16 cellular contexts compared by ENCODE assay signal in the genomic region with DNA sequence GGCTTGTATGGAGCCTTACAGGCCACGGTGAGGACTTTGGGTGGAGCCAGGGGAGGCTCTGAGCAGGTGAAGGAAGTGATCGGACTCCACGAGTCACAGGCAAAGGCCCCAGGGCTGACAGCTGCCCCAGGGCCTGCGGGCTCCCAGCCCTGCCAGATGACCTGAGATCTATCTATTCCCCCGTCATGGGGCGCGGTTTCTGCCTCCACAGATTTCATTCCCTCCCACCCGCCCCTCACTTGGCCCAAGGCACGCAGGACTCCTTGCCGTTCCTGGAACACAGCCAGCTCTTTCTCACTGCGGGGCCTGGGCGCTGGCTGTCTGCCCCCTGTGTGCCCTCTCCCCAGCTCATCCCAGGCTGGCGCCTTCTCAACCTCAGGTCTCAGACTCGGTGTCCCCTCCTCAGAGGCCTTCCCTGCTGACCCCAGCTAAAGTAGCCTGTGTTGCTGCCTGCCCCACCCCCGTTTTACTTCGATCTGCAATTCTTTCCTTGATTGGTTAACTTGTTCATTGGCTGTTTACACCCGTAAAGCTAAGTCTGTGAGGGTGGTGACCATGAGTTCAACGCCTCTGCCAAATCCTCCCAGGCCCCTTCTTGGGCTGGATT. TPM values are rescaled to one million over a fixed set of nuclear protein-coding genes. Genes with fewer than 3 reads are reported as not detected.
A peak's percentile ranks its signal among the peaks of the same experiment; 100 is the strongest.
DNase-seq lines count a peak whose midpoint lies in the region; ATAC-seq, FAIRE-seq and TF ChIP-seq lines count a peak whose summit lies in the region.
"Had no signal": no experiment of that assay in that cellular context is flagged by ENCODE, and none has a peak within 500 bp of the region (broad histone marks: within the 10 kb centered on the region; RNA-seq: fewer than 3 reads in every experiment).

No MANE protein-coding gene starts in this region.

- DNase-seq in DMS 273 (lab: John Stamatoyannopoulos, UW; ENCODE audit: unreplicated experiment) (peak; percentile 50), DMS 273 treated with DMSO at 0.1 percent for 48 hours (lab: John Stamatoyannopoulos, UW) (no peak), OCI-M1 (lab: John Stamatoyannopoulos, UW) (peak; percentile 36), H1 (ENCODE audit: low read depth in 1 of 2, low spot score in 2 of 2) (no peak), sciatic nerve (ENCODE audit: low spot score) (no peak)
- DNase-seq in activated effector memory CD4-positive, alpha-beta T cell treated with Interleukin-2 at 50 U/mL for 16 hours, result no peak
- no peak for DNase-seq in activated CD4-positive, alpha-beta T cell treated with anti-CD3 and anti-CD28 coated beads for 4 hours
- DNase-seq: naive B cell, NCI-H526 had no signal

- intact Hi-C loops in sciatic nerve (cut with DNase I), result no loop called here

- no peaks in the 10 kb centered on the region; a peak in 1 of 7 replicates for H3K27me3 ChIP-seq in H1 (replicated peaks in 1 of 4; ENCODE audit: control insufficient read depth in 3 of 4, extremely low read depth in 1 of 4, insufficient read depth in 3 of 4, low read length in 3 of 4)

- no peak overlapping the region for H2BK15ac ChIP-seq in H1 (ENCODE audit: low read length)

- no peak for TF ChIP-seq POLR2A in H1 (IDR thresholded peaks at IDR 0.05; ENCODE audit: control extremely low read depth in 1 of 2, low read depth in 2 of 2, low read length in 2 of 2)

- no peak for TF ChIP-seq CTCF in H1 (IDR thresholded peaks at IDR 0.05; ENCODE audit: control extremely low read depth in 1 of 3, insufficient read depth in 1 of 3, low read depth in 1 of 3, low read length in 3 of 3)

- H4K20me1 ChIP-seq in H1 (replicated peaks in 1 of 2; ENCODE audit: control insufficient read depth in 1 of 2, insufficient read depth in 2 of 2, low read length in 2 of 2), result no peaks in the 10 kb centered on the region

- H3K4ac ChIP-seq in H1 (replicated peaks; ENCODE audit: insufficient read length, low read depth, low read length), result no peak overlapping the region

- WGBS in H1 (ENCODE audit: extremely low coverage in 1 of 2, insufficient coverage in 1 of 2, insufficient read length in 1 of 2, insufficient replicate concordance in 2 of 2, low coverage in 1 of 2, low lambda C conversion rate in 2 of 2, missing lambda C conversion rate in 1 of 2), 2 experiments, result 78% methylated on average over 15 of the region's 18 CpGs; no CpG with 5 or more reads in 1 of the 2 experiments

- H3K9ac ChIP-seq in H1 (replicated peaks in 1 of 4; ENCODE audit: extremely low read depth in 1 of 4, low read depth in 3 of 4, low read length in 3 of 4), result no peak overlapping the region

- H4K91ac ChIP-seq in H1 (replicated peaks; ENCODE audit: insufficient read length, low read length), result no peak overlapping the region

- H2AFZ ChIP-seq in H1 (ENCODE audit: low read length), result peak overlapping the region; percentile 7; the same call in 1 of the 2 replicates

- POLR2A ChIA-PET in H1 (lab: Charles Lee; ENCODE audit: partially characterized antibody), result no interaction called here

- no peaks in the 10 kb centered on the region for H3K9me3 ChIP-seq in H1 (ENCODE audit: insufficient read depth in 2 of 2, low read depth in 1 of 2, low read length in 1 of 2)
- H3K9me3 ChIP-seq: thoracic aorta had no signal

- no peaks in the 10 kb centered on the region for H3K23me2 ChIP-seq in H1 (ENCODE audit: low read depth, low read length)

- no peak overlapping the region for H4K8ac ChIP-seq in H1 (ENCODE audit: extremely low read depth, insufficient read depth, low read length)

- H2AK5ac ChIP-seq in H1 (ENCODE audit: low read depth, low read length), result no peak overlapping the region

- H3K4me3 ChIP-seq in H1 (ENCODE audit: extremely low read depth in 1 of 4, insufficient read depth in 2 of 4, low read depth in 3 of 4, low read length in 4 of 4), result no peak overlapping the region
- H3K4me3 ChIP-seq: coronary artery, SK-N-MC, smooth muscle cell, thoracic aorta had no signal

- no peak for FAIRE-seq in H1 (lab: Jason Lieb, UNC)
- FAIRE-seq: islet of Langerhans had no signal

- no peak overlapping the region for H2BK20ac ChIP-seq in H1 (ENCODE audit: low read length)

- no peak overlapping the region; the same call in 1 of the 2 replicates for H3K18ac ChIP-seq in H1 (ENCODE audit: extremely low read depth, low read length)

- no peak for TF ChIP-seq EP300 in H1 (IDR thresholded peaks at IDR 0.05; ENCODE audit: borderline replicate concordance in 1 of 2, low read depth in 2 of 2, low read length in 2 of 2)

- H3K27ac ChIP-seq in H1 (ENCODE audit: low read depth, low read length), result no peak overlapping the region
- H3K27ac ChIP-seq: 22Rv1, coronary artery, SK-N-MC, thoracic aorta had no signal

- no peak overlapping the region for H3K14ac ChIP-seq in H1 (ENCODE audit: insufficient read length)

- no peak overlapping the region for H3K56ac ChIP-seq in H1 (replicated peaks; ENCODE audit: insufficient read length, low read depth, low read length)

- H3K79me1 ChIP-seq in H1 (ENCODE audit: low read depth, low read length), result no peaks in the 10 kb centered on the region

- TF ChIP-seq RAD21 in H1 (IDR thresholded peaks at IDR 0.05 in 1 of 2, conservative IDR thresholded peaks at IDR 0.05 in 1 of 2; ENCODE audit: low read depth in 2 of 2, low read length in 2 of 2), result no peak

- ATAC-seq in sciatic nerve (peak; percentile 17), HG03025 (IDR thresholded peaks at IDR 0.05; ENCODE audit: low FRiP score, unreplicated experiment) (no peak)

- H2BK5ac ChIP-seq in H1 (ENCODE audit: low read depth, low read length), result no peak overlapping the region

- CTCF ChIA-PET in H1 (lab: Charles Lee; ENCODE audit: partially characterized antibody), result interaction anchor here (1.0 to 5.8 kb wide), 20 partner anchors 9 to 216 kb away, joined by 3 to 53 read pairs (median 5); a partner anchor contains a TSS

- H2BK12ac ChIP-seq in H1 (ENCODE audit: low read depth, low read length), result no peak overlapping the region

- H4K5ac ChIP-seq in H1 (ENCODE audit: insufficient read length, low read depth, low read length), result no peak overlapping the region

- H3K23ac ChIP-seq in H1 (ENCODE audit: insufficient read length), result no peak overlapping the region

- H3K79me2 ChIP-seq in H1 (ENCODE audit: control insufficient read depth in 1 of 2, insufficient read depth in 2 of 2, low read length in 2 of 2), result no peaks in the 10 kb centered on the region

- peaks cover 0 to 5% (median 0%) of the 10 kb centered on the region in 4 experiments; a peak in 3 of 7 replicates for H3K4me1 ChIP-seq in H1 (replicated peaks in 1 of 4; ENCODE audit: control insufficient read depth in 3 of 4, insufficient read depth in 4 of 4, low read length in 3 of 4)

- no peak overlapping the region; a peak in 1 of 4 replicates for H3K4me2 ChIP-seq in H1 (ENCODE audit: insufficient read depth in 1 of 2, low read depth in 2 of 2, low read length in 2 of 2)
- H3K4me2 ChIP-seq: smooth muscle cell had no signal

- no peak overlapping the region for H2BK120ac ChIP-seq in H1 (replicated peaks; ENCODE audit: low read depth, low read length)

- no peaks in the 10 kb centered on the region for H3K36me3 ChIP-seq in H1 (ENCODE audit: control insufficient read depth in 2 of 4, insufficient read depth in 4 of 4, low read length in 3 of 4)
- H3K36me3 ChIP-seq: thoracic aorta had no signal

RNA-seq across cellular contexts. Expression of a gene that starts 13.9 kb away (rescaled TPM):
- 64.4 and 67.6 TPM in 2 replicates for total RNA-seq in H1 (2021; fragmentation: NEBNext Ultra II Directional; extraction: Animal tissue kit (Norgen Biotek cat#: 25700))
- polyA plus RNA-seq in H1 (2011; rRNA removed), result 50.7 and 107 TPM in 2 replicates
- polyA plus RNA-seq in H1 (2011; cell fraction: cytosol; rRNA removed), result 55.5 TPM
- 89.7 TPM for polyA plus RNA-seq in H1 (2011; cell fraction: nucleus; rRNA removed)
- polyA plus RNA-seq in H1 (2012, experiment 1 of 2), result 40.5 to 57.3 TPM (median 53.1 TPM) in 4 replicates
- 64.2 TPM for polyA plus RNA-seq in H1 (2012, experiment 2 of 2)
- 47.5 TPM for polyA plus RNA-seq in H1 (2013, experiment 1 of 2)
- 47.5 TPM for polyA plus RNA-seq in H1 (2013, experiment 2 of 2)
- 17.7 and 25.9 TPM in 2 replicates for polyA minus RNA-seq in H1 (2011; rRNA and poly(A)+ RNA removed)
- 39.9 TPM for polyA minus RNA-seq in H1 (2011; cell fraction: cytosol; rRNA and poly(A)+ RNA removed)
- polyA minus RNA-seq in H1 (2011; cell fraction: nucleus; rRNA and poly(A)+ RNA removed), result 22.8 TPM
- total RNA-seq in sciatic nerve, result 43.5 TPM

RNA-seq across cellular contexts. Expression of a gene that starts 27.5 kb away (rescaled TPM):
- 0.50 and 0.98 TPM in 2 replicates for total RNA-seq in H1 (2021; fragmentation: NEBNext Ultra II Directional; extraction: Animal tissue kit (Norgen Biotek cat#: 25700))
- 0.27 and 0.58 TPM in 2 replicates for polyA plus RNA-seq in H1 (2011; rRNA removed)
- 0.36 TPM for polyA plus RNA-seq in H1 (2011; cell fraction: cytosol; rRNA removed)
- polyA plus RNA-seq in H1 (2011; cell fraction: nucleus; rRNA removed), result 0.83 TPM
- 0.55 to 0.78 TPM (median 0.67 TPM) in 4 replicates for polyA plus RNA-seq in H1 (2012, experiment 1 of 2)
- 0.45 TPM for polyA plus RNA-seq in H1 (2012, experiment 2 of 2)
- polyA plus RNA-seq in H1 (2013, experiment 1 of 2), result 0.30 TPM
- polyA plus RNA-seq in H1 (2013, experiment 2 of 2), result 0.29 TPM
- polyA minus RNA-seq in H1 (2011; rRNA and poly(A)+ RNA removed), result 0.19 and 0.76 TPM in 2 replicates
- polyA minus RNA-seq in H1 (2011; cell fraction: cytosol; rRNA and poly(A)+ RNA removed), result not detected
- 0.70 TPM for polyA minus RNA-seq in H1 (2011; cell fraction: nucleus; rRNA and poly(A)+ RNA removed)
- total RNA-seq in sciatic nerve, result 1.6 TPM
- total RNA-seq: thoracic aorta had no signal
- polyA plus RNA-seq: smooth muscle cell had no signal

Comparison
In these comparisons a context has a peak if more than half of its experiments do, and no peak if none do; other contexts are left out.
1. DNase-seq: peak in DMS 273 (single experiment) and OCI-M1 (single experiment); none in DMS 273 treated with DMSO at 0.1 percent for 48 hours (single experiment), H1 (0 of 2), sciatic nerve (single experiment), activated effector memory CD4-positive, alpha-beta T cell treated with Interleukin-2 at 50 U/mL for 16 hours (single experiment) and activated CD4-positive, alpha-beta T cell treated with anti-CD3 and anti-CD28 coated beads for 4 hours (0 of 2).